1 cellular context compared by ENCODE assay signal in genomic region chr13:22882254-22882653, GRCh38.
TF ChIP-seq lines count a peak whose summit lies in the region.

No MANE protein-coding gene starts in this region.

TF ChIP-seq in GM23338, 12 proteins besides CTCF, POLR2A, EP300 and RAD21:
- TF ChIP-seq NANOG (IDR thresholded peaks at IDR 0.05; ENCODE audit: borderline replicate concordance): peak; percentile 47; the same call in 1 of the 2 replicates
